Comparison of ENCODE assay signal across 26 cellular contexts in the genomic region with DNA sequence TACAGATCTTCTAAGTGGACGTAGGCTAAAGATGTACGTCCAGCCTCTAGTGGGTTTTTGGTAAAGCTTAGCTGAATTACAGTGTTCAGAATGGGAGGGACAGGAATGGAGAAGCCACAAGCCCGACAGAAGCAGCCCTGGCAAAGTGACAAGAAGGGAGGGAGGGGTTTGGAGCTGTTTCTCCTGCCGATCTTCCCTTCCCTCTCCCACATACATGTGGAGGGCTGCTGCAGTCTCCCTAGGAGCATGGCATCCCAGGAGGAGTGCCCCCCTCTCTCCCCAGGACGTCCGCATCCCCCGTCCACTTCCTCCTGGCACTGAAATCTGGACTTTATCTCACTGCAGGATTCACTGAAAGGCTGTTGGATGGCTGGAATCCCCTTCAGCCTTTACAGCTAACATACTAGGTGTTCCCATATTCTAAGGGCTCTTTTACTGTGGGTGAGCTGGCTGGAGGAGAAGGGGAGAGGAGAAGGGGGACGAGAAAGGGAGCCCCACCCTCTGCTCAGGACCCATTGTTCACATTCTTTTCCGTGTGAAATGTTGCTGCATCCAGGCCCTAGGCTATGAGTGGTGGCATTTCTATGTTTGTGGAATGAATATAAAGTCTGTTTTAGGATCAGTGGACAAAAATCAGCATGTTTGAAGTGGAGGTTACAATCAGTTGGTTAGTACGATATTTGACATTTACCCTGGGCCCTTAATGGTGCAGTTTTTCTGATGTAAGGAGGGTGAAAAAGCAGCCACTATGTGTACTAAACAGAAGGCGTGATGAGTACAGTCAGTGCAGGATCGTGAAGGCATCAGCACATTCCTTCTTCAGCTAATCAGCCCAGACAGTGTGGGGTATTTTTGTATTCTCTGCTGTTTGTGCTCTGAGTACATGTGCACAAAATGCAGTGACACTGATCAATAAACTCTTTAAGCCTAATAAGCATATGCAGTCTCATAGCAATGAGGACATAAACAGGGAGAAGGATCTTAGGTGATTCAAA.
DNase-seq lines count a peak whose midpoint lies in the region; ATAC-seq and TF ChIP-seq lines count a peak whose summit lies in the region.
"Had no signal": no experiment of that assay in that cellular context is flagged by ENCODE, and none has a peak within 500 bp of the region (broad histone marks: within the 10 kb centered on the region; RNA-seq: fewer than 3 reads in every experiment).

No MANE protein-coding gene starts in this region.

- no peak overlapping the region for H3K27ac Mint-ChIP-seq in GM23338
- H3K27ac Mint-ChIP-seq: activated CD4-positive, alpha-beta T cell treated with anti-CD3 and anti-CD28 coated beads, Interleukin-2, amount 10 ng/mL, durations not matched to agents 24 days and 14 days; activated naive CD4-positive, alpha-beta T cell treated with anti-CD3 and anti-CD28 coated beads for 36 hours; activated T-cell treated with anti-CD3 and anti-CD28 coated beads, Interleukin-2, amount 50 U/mL, for 72 hours; CD8-positive, alpha-beta T cell; memory B cell; T-helper 1 cell treated with Interleukin-12 subunit alpha and Interleukin-12 subunit beta and Interleukin-4 antibody, amounts not matched to agents 30 μg/mL and 1 μg/mL, for 36 hours had no signal

- H3K4me1 Mint-ChIP-seq in GM23338: peaks cover 11% of the 10 kb centered on the region
- no peaks in the 10 kb centered on the region for H3K4me1 Mint-ChIP-seq in activated T-cell treated with anti-CD3 and anti-CD28 coated beads, Interleukin-2, amount 50 U/mL, for 4 hours (ENCODE audit: low read depth)

- H3K79me2 ChIP-seq in GM23338 (replicated peaks; ENCODE audit: insufficient read depth): no peaks in the 10 kb centered on the region

- H3K9ac ChIP-seq in adipocyte (ENCODE audit: low read length): peak overlapping the region; percentile 0

- no peak overlapping the region for H2AFZ ChIP-seq in GM23338

- ATAC-seq in GM23338: no peak
- ATAC-seq in activated T-cell treated with anti-CD3 and anti-CD28 coated beads, Interleukin-2, amount 50 U/mL, for 4 hours: no peak
- ATAC-seq: activated T-cell treated with anti-CD3 and anti-CD28 coated beads, Interleukin-2, amount 50 U/mL, for 72 hours; CD8-positive, alpha-beta T cell; stimulated activated naive CD8-positive, alpha-beta T cell treated with anti-CD3 and anti-CD28 coated beads, Interleukin-15, Interleukin-2, amounts not matched to agents 100 U/mL and 50 U/mL, for 24 hours had no signal

- peaks cover 5% of the 10 kb centered on the region; the same call in 1 of the 2 replicates for H3K4me1 ChIP-seq in GM23338 (ENCODE audit: insufficient read depth)
- H3K4me1 ChIP-seq in adipocyte (ENCODE audit: control insufficient read depth, insufficient read depth, low read length): peaks cover 12% of the 10 kb centered on the region
- H3K4me1 ChIP-seq: SJCRH30, transverse colon had no signal

- H3K4me2 ChIP-seq in GM23338: no peak overlapping the region

- no peak for TF ChIP-seq CTCF in GM23338 (conservative IDR thresholded peaks at IDR 0.05; ENCODE audit: low read depth in 2 of 2)

- no peaks in the 10 kb centered on the region for H3K9me3 ChIP-seq in adipocyte (ENCODE audit: control insufficient read depth, low read length)
- H3K9me3 ChIP-seq: SJCRH30, transverse colon had no signal

- no peaks in the 10 kb centered on the region for H4K20me1 ChIP-seq in GM23338 (replicated peaks; ENCODE audit: insufficient read depth)

- H3K27ac ChIP-seq in GM23338 (ENCODE audit: low read depth) (0 out of 2 replicates have a peak overlapping the region, but pooled peaks have one; percentile 39), layer of hippocampus (ENCODE audit: low read depth, low read length) (peak overlapping the region; percentile 7), substantia nigra (ENCODE audit: low read depth, low read length, poor library complexity, severe bottlenecking) (peak overlapping the region; percentile 26)
- H3K27ac ChIP-seq: SJCRH30, transverse colon had no signal

- peaks cover 3% of the 10 kb centered on the region; the same call in 1 of the 3 replicates for H3K9me3 Mint-ChIP-seq in GM23338
- H3K9me3 Mint-ChIP-seq in activated T-cell treated with anti-CD3 and anti-CD28 coated beads, Interleukin-2, amount 50 U/mL, for 4 hours: no peaks in the 10 kb centered on the region
- H3K9me3 Mint-ChIP-seq: activated CD4-positive, alpha-beta T cell treated with anti-CD3 and anti-CD28 coated beads, Interleukin-2, amount 10 ng/mL, durations not matched to agents 24 days and 14 days; activated naive CD4-positive, alpha-beta T cell treated with anti-CD3 and anti-CD28 coated beads for 36 hours; activated T-cell treated with anti-CD3 and anti-CD28 coated beads, Interleukin-2, amount 50 U/mL, for 72 hours; CD8-positive, alpha-beta T cell; memory B cell; T-helper 1 cell treated with Interleukin-12 subunit alpha and Interleukin-12 subunit beta and Interleukin-4 antibody, amounts not matched to agents 30 μg/mL and 1 μg/mL, for 36 hours had no signal

- DNase-seq in GM23338 (ENCODE audit: low spot score) (no peak), adipocyte (ENCODE audit: low read depth) (peak; percentile 38), substantia nigra (lab: John Stamatoyannopoulos, UW) (peak in 3 of 49 donors; percentile 23 to 48 (median 38)), T1000 (lab: John Stamatoyannopoulos, UW) (no peak)
- no peak for DNase-seq in stimulated activated naive CD4-positive, alpha-beta T cell treated with Interleukin-2 at 50 U/mL for 16 hours (lab: John Stamatoyannopoulos, UW)
- no peak for DNase-seq in activated T-cell treated with anti-CD3 and anti-CD28 coated beads, Interleukin-2, amount 50 U/mL, for 4 hours
- DNase-seq: activated CD4-positive, alpha-beta T cell treated with anti-CD3 and anti-CD28 coated beads, Interleukin-2, amount 10 ng/mL, durations not matched to agents 24 days and 14 days; activated naive CD4-positive, alpha-beta T cell treated with anti-CD3 and anti-CD28 coated beads for 36 hours; activated T-cell treated with anti-CD3 and anti-CD28 coated beads, Interleukin-2, amount 50 U/mL, for 72 hours; amniotic stem cell; CD8-positive, alpha-beta T cell; cortex of kidney; DMS153; GOT3; KG1; kidney; NCI-H524 treated with DMSO at 0.1 percent for 48 hours; retina; SJCRH30; stimulated activated CD4-positive, alpha-beta T cell treated with anti-CD3 and anti-CD28 coated beads, Interleukin-12 subunit alpha, Interleukin-12 subunit beta, amount 100 ng/mL, for 4 hours; stimulated activated CD4-positive, alpha-beta T cell treated with anti-CD3 and anti-CD28 coated beads, Interleukin-4, amount 100 ng/mL, for 4 hours; stimulated activated naive CD8-positive, alpha-beta T cell treated with anti-CD3 and anti-CD28 coated beads, Interleukin-15, Interleukin-2, amounts not matched to agents 100 U/mL and 50 U/mL, for 24 hours; transverse colon had no signal

- no peaks in the 10 kb centered on the region for H3K27me3 ChIP-seq in GM23338 (ENCODE audit: insufficient read depth)
- no peaks in the 10 kb centered on the region for H3K27me3 ChIP-seq in adipocyte (replicated peaks; ENCODE audit: control insufficient read depth, insufficient read depth, low read length)
- H3K27me3 ChIP-seq in layer of hippocampus (ENCODE audit: control insufficient read depth, insufficient read depth, low read length): no peaks in the 10 kb centered on the region

- H3K4me3 ChIP-seq in GM23338: no peak overlapping the region
- no peak overlapping the region for H3K4me3 ChIP-seq in adipocyte (ENCODE audit: low read length)
- H3K4me3 ChIP-seq: SJCRH30, transverse colon had no signal

- no peak overlapping the region for H3K4me3 Mint-ChIP-seq in GM23338
- no peak overlapping the region for H3K4me3 Mint-ChIP-seq in activated T-cell treated with anti-CD3 and anti-CD28 coated beads, Interleukin-2, amount 50 U/mL, for 4 hours
- H3K4me3 Mint-ChIP-seq: activated CD4-positive, alpha-beta T cell treated with anti-CD3 and anti-CD28 coated beads, Interleukin-2, amount 10 ng/mL, durations not matched to agents 24 days and 14 days; activated naive CD4-positive, alpha-beta T cell treated with anti-CD3 and anti-CD28 coated beads for 36 hours; activated T-cell treated with anti-CD3 and anti-CD28 coated beads, Interleukin-2, amount 50 U/mL, for 72 hours; CD8-positive, alpha-beta T cell; memory B cell; T-helper 1 cell treated with Interleukin-12 subunit alpha and Interleukin-12 subunit beta and Interleukin-4 antibody, amounts not matched to agents 30 μg/mL and 1 μg/mL, for 36 hours had no signal

- H3F3A ChIP-seq in GM23338 (replicated peaks; ENCODE audit: low read depth): no peaks in the 10 kb centered on the region

- H3K27me3 Mint-ChIP-seq in GM23338 (ENCODE audit: insufficient read depth, low read depth, poor library complexity): no peaks in the 10 kb centered on the region
- H3K27me3 Mint-ChIP-seq in activated T-cell treated with anti-CD3 and anti-CD28 coated beads, Interleukin-2, amount 50 U/mL, for 4 hours (ENCODE audit: low read depth): peaks cover 5% of the 10 kb centered on the region

- H3K9me2 ChIP-seq in GM23338 (ENCODE audit: insufficient read depth): no peaks in the 10 kb centered on the region

- H3K36me3 Mint-ChIP-seq in GM23338 (ENCODE audit: low read depth): no peaks in the 10 kb centered on the region
- H3K36me3 Mint-ChIP-seq in activated T-cell treated with anti-CD3 and anti-CD28 coated beads, Interleukin-2, amount 50 U/mL, for 4 hours (ENCODE audit: insufficient read depth): no peaks in the 10 kb centered on the region
- H3K36me3 Mint-ChIP-seq: CD8-positive, alpha-beta T cell; memory B cell had no signal

- H3K36me3 ChIP-seq in GM23338 (ENCODE audit: insufficient read depth): no peaks in the 10 kb centered on the region
- no peaks in the 10 kb centered on the region for H3K36me3 ChIP-seq in adipocyte (ENCODE audit: control insufficient read depth, insufficient read depth, low read length, severe bottlenecking)
- H3K36me3 ChIP-seq: SJCRH30, transverse colon had no signal

TF ChIP-seq in GM23338, 12 proteins besides CTCF, POLR2A, EP300 and RAD21 (continues in another document):
- TF ChIP-seq NANOG (IDR thresholded peaks at IDR 0.05; ENCODE audit: borderline replicate concordance) (no peak), EZH2 (IDR thresholded peaks at IDR 0.05; ENCODE audit: low read depth, unreplicated experiment) (no peak), CREB1 (CRISPR knock-in tag; IDR thresholded peaks at IDR 0.05; ENCODE audit: low read depth) (no peak), EZH2phosphoT487 (IDR thresholded peaks at IDR 0.05; ENCODE audit: unreplicated experiment) (no peak), JUNB (IDR thresholded peaks at IDR 0.05; ENCODE audit: unreplicated experiment) (no peak), ZNF114 (CRISPR knock-in tag; IDR thresholded peaks at IDR 0.05) (no peak)
- TF ChIP-seq, protein P1, sequence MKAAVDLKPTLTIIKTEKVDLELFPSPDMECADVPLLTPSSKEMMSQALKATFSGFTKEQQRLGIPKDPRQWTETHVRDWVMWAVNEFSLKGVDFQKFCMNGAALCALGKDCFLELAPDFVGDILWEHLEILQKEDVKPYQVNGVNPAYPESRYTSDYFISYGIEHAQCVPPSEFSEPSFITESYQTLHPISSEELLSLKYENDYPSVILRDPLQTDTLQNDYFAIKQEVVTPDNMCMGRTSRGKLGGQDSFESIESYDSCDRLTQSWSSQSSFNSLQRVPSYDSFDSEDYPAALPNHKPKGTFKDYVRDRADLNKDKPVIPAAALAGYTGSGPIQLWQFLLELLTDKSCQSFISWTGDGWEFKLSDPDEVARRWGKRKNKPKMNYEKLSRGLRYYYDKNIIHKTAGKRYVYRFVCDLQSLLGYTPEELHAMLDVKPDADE (IDR thresholded peaks at IDR 0.05): no peak
